In the genomic region with DNA sequence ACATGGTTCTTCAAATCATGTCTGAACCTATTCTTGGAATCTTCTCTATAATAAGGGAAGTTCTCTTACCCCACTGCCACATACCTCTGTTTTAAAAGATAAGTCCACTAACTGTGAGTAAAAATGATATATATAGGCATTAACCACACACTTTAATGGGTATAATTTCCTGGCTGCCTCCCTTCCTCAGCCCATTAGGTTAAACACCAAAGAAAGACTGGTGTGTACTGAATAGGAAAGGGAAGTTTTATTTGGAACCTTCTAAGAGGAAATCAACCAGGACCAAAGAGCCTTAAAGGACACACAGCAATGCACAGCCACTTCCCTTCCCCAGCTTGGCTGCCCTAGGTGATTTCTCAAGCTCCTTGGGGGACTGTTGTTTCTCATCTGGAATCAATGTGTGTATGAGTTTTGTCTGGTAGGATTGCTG, we compare ENCODE assay signal across 11 cellular contexts. TPM values are rescaled to one million over a fixed set of nuclear protein-coding genes. Genes with fewer than 3 reads are reported as not detected.
DNase-seq lines count a peak whose midpoint lies in the region; ATAC-seq and TF ChIP-seq lines count a peak whose summit lies in the region.
"Had no signal": no experiment of that assay in that cellular context is flagged by ENCODE, and none has a peak within 500 bp of the region (broad histone marks: within the 10 kb centered on the region; RNA-seq: fewer than 3 reads in every experiment).

No MANE protein-coding gene starts in this region.

- no peak overlapping the region for H3K27ac Mint-ChIP-seq in natural killer cell

- peak overlapping the region in 7 of 10 donors; percentile 15 to 56 (median 41) for H3K27ac ChIP-seq in heart right ventricle
- H3K27ac ChIP-seq in right atrium auricular region, result no peak overlapping the region
- peak overlapping the region; percentile 63 to 75 (median 66) for H3K27ac ChIP-seq in thyroid gland

- peaks cover 0 to 4% of the 10 kb centered on the region in 2 donors for H3K9me3 Mint-ChIP-seq in natural killer cell

- H3K9me3 ChIP-seq in heart right ventricle (no peaks in the 10 kb centered on the region), right atrium auricular region (no peaks in the 10 kb centered on the region), thyroid gland (no peaks in the 10 kb centered on the region)

- H3K4me1 ChIP-seq in heart right ventricle, result peaks cover 0 to 36% (median 7%) of the 10 kb centered on the region in 9 donors
- H3K4me1 ChIP-seq in right atrium auricular region, result peaks cover 0 to 12% of the 10 kb centered on the region in 2 donors
- H3K4me1 ChIP-seq in thyroid gland, result peaks cover 21 to 28% of the 10 kb centered on the region in 2 donors

- no peak for TF ChIP-seq CTCF in heart right ventricle (IDR thresholded peaks at IDR 0.05)
- TF ChIP-seq CTCF in right atrium auricular region (IDR thresholded peaks at IDR 0.05), result no peak
- no peak for TF ChIP-seq CTCF in thyroid gland (IDR thresholded peaks at IDR 0.05)
- TF ChIP-seq CTCF in natural killer cell (IDR thresholded peaks at IDR 0.05), result no peak

- H3K27me3 Mint-ChIP-seq in natural killer cell (ENCODE audit: low read depth in 2 of 2), result no peaks in the 10 kb centered on the region

- intact Hi-C loops in heart right ventricle (cut with DNase I), result loop anchor here in 4 of 10 donors (10.0 kb wide), 3 partner anchors 86 to 326 kb away; a partner anchor contains a TSS
- intact Hi-C loops in thyroid gland (cut with DNase I), result no loop called here
- intact Hi-C loops in natural killer cell (cut with micrococcal nuclease), result no loop called here

- no peaks in the 10 kb centered on the region for H3K36me3 Mint-ChIP-seq in natural killer cell

- no peak overlapping the region for H3K4me3 ChIP-seq in heart right ventricle
- no peak overlapping the region for H3K4me3 ChIP-seq in right atrium auricular region
- H3K4me3 ChIP-seq in thyroid gland (replicated peaks in 1 of 3), result no peak overlapping the region

- no peaks in the 10 kb centered on the region for H3K27me3 ChIP-seq in heart right ventricle
- H3K27me3 ChIP-seq in right atrium auricular region, result no peaks in the 10 kb centered on the region
- H3K27me3 ChIP-seq in thyroid gland, result no peaks in the 10 kb centered on the region

- no peak overlapping the region for H3K4me3 Mint-ChIP-seq in natural killer cell

- ATAC-seq in heart right ventricle, result no peak
- ATAC-seq in natural killer cell, result no peak

- peaks cover 10 to 12% of the 10 kb centered on the region in 2 donors for H3K4me1 Mint-ChIP-seq in natural killer cell

- peaks cover 0 to 21% (median 0%) of the 10 kb centered on the region in 9 donors for H3K36me3 ChIP-seq in heart right ventricle
- H3K36me3 ChIP-seq in right atrium auricular region, result no peaks in the 10 kb centered on the region
- H3K36me3 ChIP-seq in thyroid gland, result no peaks in the 10 kb centered on the region

- no peak for DNase-seq in heart right ventricle
- no peak for DNase-seq in right atrium auricular region (ENCODE audit: low spot score)
- DNase-seq in OCI-M1 (lab: John Stamatoyannopoulos, UW), result peak; percentile 94
- DNase-seq in dermis blood vessel endothelial cell, result peak; percentile 60
- peak; percentile 71 to 72 for DNase-seq in thyroid gland
- DNase-seq in T-helper 9 cell, result no peak
- no peak for DNase-seq in stimulated activated CD4-positive, alpha-beta T cell treated with anti-CD3 and anti-CD28 coated beads, Interleukin-4, amount 100 ng/mL, for 1 hour
- no peak for DNase-seq in natural killer cell
- DNase-seq: activated CD4-positive, CD25-positive, alpha-beta regulatory T cell treated with anti-CD3 and anti-CD28 coated beads, Interleukin-2, amount 50 U/mL, for 72 hours; aorta; NCI-H1694 treated with DMSO at 0.1 percent for 48 hours had no signal

- TF ChIP-seq POLR2A in thyroid gland (IDR thresholded peaks at IDR 0.05), result peak in 1 of 2 donors; percentile 14

RNA-seq across cellular contexts. Expression of a gene that starts 5.0 kb away (rescaled TPM):
- total RNA-seq in heart right ventricle, result 10 to 100 TPM; 17.3 to 33.3 (median 21.0) TPM
- polyA plus RNA-seq in heart right ventricle, result 10 to 100 TPM; 14.3 to 17.5 TPM
- total RNA-seq in right atrium auricular region, result 10 to 100 TPM; 46.1 to 94.4 TPM
- 73.9 and 103 TPM in 2 replicates for total RNA-seq in dermis blood vessel endothelial cell
- total RNA-seq in thyroid gland, result 100 to 1,000 TPM; 194 to 384 (median 314) TPM
- 10 to 100 TPM; 34.6 to 48.4 (median 47.9) TPM for total RNA-seq in natural killer cell

RNA-seq across cellular contexts. Expression of a gene that starts 24.3 kb away (rescaled TPM):
- 1 to 10 TPM in 9 of 10 donors, under 1 TPM in 1; 0.89 to 4.5 (median 2.3) TPM for total RNA-seq in heart right ventricle
- 1 to 10 TPM; 2.5 to 4.3 TPM for polyA plus RNA-seq in heart right ventricle
- total RNA-seq in right atrium auricular region, result 1 to 10 TPM in 1 of 2 donors, under 1 TPM in 1; 0.59 to 2.7 TPM
- 7.1 and 13.7 TPM in 2 replicates for total RNA-seq in dermis blood vessel endothelial cell
- total RNA-seq in thyroid gland, result 10 to 100 TPM in 3 of 4 donors, 1 to 10 TPM in 1; 5.1 to 38.4 (median 20.9) TPM
- 1 to 10 TPM; 4.8 to 8.0 (median 5.1) TPM for total RNA-seq in natural killer cell

RNA-seq across cellular contexts. Expression of a gene that starts 24.5 kb away (rescaled TPM):
- 10 to 100 TPM; 10.9 to 17.8 (median 13.6) TPM for total RNA-seq in heart right ventricle
- 10 to 100 TPM in 1 of 2 donors, 1 to 10 TPM in 1; 5.0 to 15.8 TPM for polyA plus RNA-seq in heart right ventricle
- total RNA-seq in right atrium auricular region, result 1 to 10 TPM; 5.7 to 6.4 TPM
- 3.6 and 4.6 TPM in 2 replicates for total RNA-seq in dermis blood vessel endothelial cell
- 10 to 100 TPM in 2 of 4 donors, 1 to 10 TPM in 2; 6.6 to 13.4 (median 10.2) TPM for total RNA-seq in thyroid gland
- total RNA-seq in natural killer cell, result 1 to 10 TPM; 1.4 to 1.7 (median 1.5) TPM

Comparison
In these comparisons a context has a peak if more than half of its experiments do, and no peak if none do; other contexts are left out.
1. H3K27ac ChIP-seq: peak in heart right ventricle (7 of 10) and thyroid gland (3 of 3); none in right atrium auricular region (0 of 2).
2. DNase-seq: peak in OCI-M1 (single experiment), dermis blood vessel endothelial cell (single experiment) and thyroid gland (2 of 2); none in heart right ventricle (0 of 2), right atrium auricular region (single experiment), T-helper 9 cell (single experiment), stimulated activated CD4-positive, alpha-beta T cell treated with anti-CD3 and anti-CD28 coated beads, Interleukin-4, amount 100 ng/mL, for 1 hour (single experiment) and natural killer cell (single experiment).